ENCODE assay signal across 26 cellular contexts in genomic region chr2:176692518-176692917, GRCh38.
"Had no signal": no experiment of that assay in that cellular context is flagged by ENCODE, and none has a peak within 500 bp of the region (broad histone marks: within the 10 kb centered on the region; RNA-seq: fewer than 3 reads in every experiment).

No MANE protein-coding gene starts in this region.

- H3K27ac ChIP-seq: foreskin keratinocyte, psoas muscle, sigmoid colon, stomach, testis, tibial artery had no signal

- H3K4me1 ChIP-seq: foreskin keratinocyte, psoas muscle, sigmoid colon, stomach, testis, tibial artery had no signal

- H3K36me3 Mint-ChIP-seq: memory B cell; naive B cell; stimulated activated effector memory CD8-positive, alpha-beta T cell treated with anti-CD3 and anti-CD28 coated beads, Interleukin-12 subunit alpha, Interleukin-12 subunit beta, amount 100 ng/mL, for 72 hours; type B pancreatic cell had no signal

- H3K9me3 Mint-ChIP-seq: effector memory CD8-positive, alpha-beta T cell; memory B cell; naive B cell; nephron progenitor cell; stimulated activated effector memory CD8-positive, alpha-beta T cell treated with anti-CD3 and anti-CD28 coated beads, Interleukin-12 subunit alpha, Interleukin-12 subunit beta, amount 100 ng/mL, for 72 hours; type B pancreatic cell had no signal

- H3K9me3 ChIP-seq: mucosa of descending colon, psoas muscle, sigmoid colon, stomach, testis, tibial artery had no signal

- H3K27me3 ChIP-seq: sigmoid colon, testis had no signal

- H3K4me3 Mint-ChIP-seq: effector memory CD8-positive, alpha-beta T cell; memory B cell; naive B cell; nephron progenitor cell; stimulated activated effector memory CD8-positive, alpha-beta T cell treated with anti-CD3 and anti-CD28 coated beads, Interleukin-12 subunit alpha, Interleukin-12 subunit beta, amount 100 ng/mL, for 72 hours; type B pancreatic cell had no signal

- H3K4me1 Mint-ChIP-seq: memory B cell; naive B cell; nephron progenitor cell; stimulated activated effector memory CD8-positive, alpha-beta T cell treated with anti-CD3 and anti-CD28 coated beads, Interleukin-12 subunit alpha, Interleukin-12 subunit beta, amount 100 ng/mL, for 72 hours had no signal

- DNase-seq: caudate nucleus; cerebellar nuclear complex; effector memory CD8-positive, alpha-beta T cell; foreskin keratinocyte; mucosa of descending colon; naive B cell; nephron progenitor cell; nucleus accumbens; psoas muscle; right cardiac atrium; sigmoid colon; stimulated activated CD4-positive, alpha-beta T cell treated with anti-CD3 and anti-CD28 coated beads, Interleukin-2, amount 100 ng/mL, for 24 hours; stimulated activated CD4-positive, alpha-beta T cell treated with anti-CD3 and anti-CD28 coated beads, Interleukin-4, amount 100 ng/mL, for 24 hours; stimulated activated naive CD4-positive, alpha-beta T cell treated with Interleukin-2 at 50 U/mL for 16 hours; stomach; substantia nigra; testis; tibial artery had no signal

- ATAC-seq: effector memory CD8-positive, alpha-beta T cell; foreskin keratinocyte; left lobe of liver; mucosa of descending colon; psoas muscle; right cardiac atrium; stimulated activated effector memory CD8-positive, alpha-beta T cell treated with anti-CD3 and anti-CD28 coated beads, Interleukin-12 subunit alpha, Interleukin-12 subunit beta, amount 100 ng/mL, for 72 hours had no signal

- H3K4me3 ChIP-seq: lung, mucosa of descending colon, psoas muscle, sigmoid colon, stomach, testis, tibial artery had no signal

- FAIRE-seq: colon, endometrium, keratinocyte had no signal

- H3K36me3 ChIP-seq: sigmoid colon, stomach, tibial artery had no signal

- H3K27ac Mint-ChIP-seq: effector memory CD8-positive, alpha-beta T cell; memory B cell; naive B cell; nephron progenitor cell; stimulated activated effector memory CD8-positive, alpha-beta T cell treated with anti-CD3 and anti-CD28 coated beads, Interleukin-12 subunit alpha, Interleukin-12 subunit beta, amount 100 ng/mL, for 72 hours; type B pancreatic cell had no signal
